29 cellular contexts compared by ENCODE assay signal in the genomic region with DNA sequence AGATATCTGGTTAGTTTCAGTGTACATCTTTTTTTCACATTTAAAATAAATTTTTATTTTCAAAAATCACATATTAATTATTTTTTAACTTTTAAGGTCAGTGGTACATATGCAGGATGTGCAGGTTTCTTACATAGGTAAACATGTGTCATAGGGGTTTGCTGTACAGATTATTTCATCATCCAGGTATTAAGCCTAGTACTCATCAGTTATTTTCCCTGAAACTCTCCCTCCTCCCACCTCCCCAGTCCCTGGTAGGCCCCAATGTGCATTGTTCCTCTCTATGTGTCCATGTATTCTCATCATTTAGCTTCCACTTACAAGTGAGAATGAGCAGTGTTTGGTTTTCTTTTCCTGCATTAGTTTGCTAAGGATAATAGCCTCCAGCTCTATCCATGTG.
"Had no signal": no experiment of that assay in that cellular context is flagged by ENCODE, and none has a peak within 500 bp of the region (broad histone marks: within the 10 kb centered on the region; RNA-seq: fewer than 3 reads in every experiment).

No MANE protein-coding gene starts in this region.

- FAIRE-seq: colon, endometrium, endothelial cell of umbilical vein, frontal cortex had no signal

- H3K4me1 ChIP-seq: colonic mucosa, esophagus muscularis mucosa, foreskin keratinocyte, gastrocnemius medialis, gastroesophageal sphincter, heart left ventricle, heart right ventricle had no signal

- ATAC-seq: effector memory CD8-positive, alpha-beta T cell; esophagus mucosa; foreskin keratinocyte; gastrocnemius medialis; gastroesophageal sphincter; heart left ventricle; heart right ventricle had no signal

- H3K9me3 ChIP-seq: colonic mucosa, gastrocnemius medialis had no signal

- H3K4me3 ChIP-seq: colonic mucosa, coronary artery, dorsolateral prefrontal cortex, esophagus muscularis mucosa, esophagus squamous epithelium, gastrocnemius medialis, gastroesophageal sphincter, heart left ventricle, heart right ventricle, hepatocyte had no signal

- H3K27ac ChIP-seq: colonic mucosa, coronary artery, dorsolateral prefrontal cortex, epithelial cell of prostate, esophagus muscularis mucosa, esophagus squamous epithelium, foreskin keratinocyte, gastrocnemius medialis, gastroesophageal sphincter, heart left ventricle, heart right ventricle, hepatocyte had no signal

- H3K27me3 ChIP-seq: colonic mucosa, esophagus muscularis mucosa, esophagus squamous epithelium, foreskin keratinocyte, gastrocnemius medialis, gastroesophageal sphincter, heart left ventricle, heart right ventricle, hepatocyte had no signal

- H3K36me3 ChIP-seq: colonic mucosa, esophagus muscularis mucosa, esophagus squamous epithelium, gastrocnemius medialis, gastroesophageal sphincter, heart left ventricle, heart right ventricle had no signal

- DNase-seq: colonic mucosa; cortex of kidney; dermis blood vessel endothelial cell; dorsolateral prefrontal cortex; effector CD4-positive, alpha-beta T cell; effector CD8-positive, alpha-beta T cell; effector memory CD4-positive, alpha-beta T cell; effector memory CD8-positive, alpha-beta T cell; endodermal cell; erythroblast; esophagus squamous epithelium; foreskin fibroblast; foreskin keratinocyte; foreskin melanocyte; gastrocnemius medialis; glutamatergic neuron; head of caudate nucleus; heart left ventricle; heart right ventricle had no signal
